Comparison of ENCODE assay signal across 13 cellular contexts in the genomic region with DNA sequence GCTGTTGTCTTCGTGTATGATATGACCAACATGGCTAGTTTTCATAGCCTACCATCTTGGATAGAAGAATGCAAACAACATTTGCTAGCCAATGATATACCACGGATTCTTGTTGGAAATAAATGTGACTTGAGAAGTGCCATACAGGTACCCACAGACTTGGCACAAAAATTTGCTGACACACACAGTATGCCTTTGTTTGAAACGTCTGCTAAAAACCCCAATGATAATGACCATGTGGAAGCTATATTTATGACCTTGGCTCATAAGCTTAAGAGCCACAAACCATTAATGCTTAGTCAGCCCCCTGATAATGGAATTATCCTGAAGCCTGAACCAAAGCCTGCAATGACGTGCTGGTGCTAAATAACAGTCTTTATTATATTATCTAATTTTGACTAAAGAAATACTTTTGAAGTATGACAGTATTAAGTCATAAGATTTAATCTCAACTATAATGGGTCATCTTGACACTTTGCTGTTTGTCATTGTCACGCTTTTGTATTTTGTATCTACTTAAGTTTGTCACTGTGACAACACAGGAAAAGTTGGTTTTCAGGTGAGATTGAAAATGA. TPM values are rescaled to one million over a fixed set of nuclear protein-coding genes. Genes with fewer than 3 reads are reported as not detected.
DNase-seq lines count a peak whose midpoint lies in the region; ATAC-seq, FAIRE-seq and TF ChIP-seq lines count a peak whose summit lies in the region.
"Had no signal": no experiment of that assay in that cellular context is flagged by ENCODE, and none has a peak within 500 bp of the region (broad histone marks: within the 10 kb centered on the region; RNA-seq: fewer than 3 reads in every experiment).

No MANE protein-coding gene starts in this region.

- 87% methylated on average over 5 of the region's 5 CpGs for WGBS in A549 (ENCODE audit: missing lambda C conversion rate)

- H3K4me1 Mint-ChIP-seq in Calu3 (ENCODE audit: low read depth, unreplicated experiment), result no peaks in the 10 kb centered on the region

- no peak overlapping the region for H3K27ac Mint-ChIP-seq in Calu3 (ENCODE audit: unreplicated experiment)

- POLR2A ChIA-PET in A549 (lab: Yijun Ruan, JAX), result no interaction called here

- H2AFZ ChIP-seq in KMS-11 (ENCODE audit: low read depth), result no peak overlapping the region

- H4K20me1 ChIP-seq in KMS-11 (ENCODE audit: insufficient read depth), result no peaks in the 10 kb centered on the region

- no peak for TF ChIP-seq RAD21 in A549 (conservative IDR thresholded peaks at IDR 0.05 in 1 of 2, IDR thresholded peaks at IDR 0.05 in 1 of 2)

- H3K4me3 ChIP-seq in A549, result no peak overlapping the region
- no peak overlapping the region for H3K4me3 ChIP-seq in KMS-11 (IDR thresholded peaks at IDR 0.05; ENCODE audit: insufficient read depth, low read depth, low read length)

- H3K27me3 Mint-ChIP-seq in Calu3 (ENCODE audit: unreplicated experiment), result no peaks in the 10 kb centered on the region
- H3K27me3 Mint-ChIP-seq: CD8-positive, alpha-beta memory T cell had no signal

- no peaks in the 10 kb centered on the region for H3K79me2 ChIP-seq in KMS-11 (ENCODE audit: insufficient read depth, low read depth)

- CTCF ChIA-PET in A549 (lab: Yijun Ruan, JAX) (interaction anchor here (0.7 kb wide), 1 partner anchor 58 kb away, joined by 3 read pairs; no protein-coding TSS in a partner anchor), Calu3 (lab: Charles Lee) (no interaction called here)

- no peak for TF ChIP-seq POLR2A in A549 (IDR thresholded peaks at IDR 0.05; ENCODE audit: low read length)

- H3K4me1 ChIP-seq in A549, result no peaks in the 10 kb centered on the region
- peaks cover 51% of the 10 kb centered on the region for H3K4me1 ChIP-seq in KMS-11 (ENCODE audit: low read depth, poor library complexity, severe bottlenecking)

- no peak overlapping the region for H3K4me3 Mint-ChIP-seq in Calu3 (ENCODE audit: low read depth, unreplicated experiment)
- H3K4me3 Mint-ChIP-seq: CD8-positive, alpha-beta memory T cell had no signal

- DNase-seq in A549 (ENCODE audit: low read depth in 1 of 2, low spot score in 1 of 2) (no peak), Calu3 (no peak), myocyte (ENCODE audit: low read depth) (peak; percentile 70), NCI-H1417 treated with DMSO at 0.1 percent for 48 hours (lab: John Stamatoyannopoulos, UW) (no peak), C1 segment of cervical spinal cord (lab: John Stamatoyannopoulos, UW) (no peak), AML-193 (lab: John Stamatoyannopoulos, UW) (no peak)
- DNase-seq: CD8-positive, alpha-beta memory T cell; DMS 273 treated with DMSO at 0.1 percent for 48 hours; HCEC 1CT; KG1 had no signal

- no peaks in the 10 kb centered on the region for H3K9me3 ChIP-seq in A549

- TF ChIP-seq EP300 in A549 (IDR thresholded peaks at IDR 0.05), result no peak

- no peak for ATAC-seq in A549

- no peaks in the 10 kb centered on the region for H3K27me3 ChIP-seq in KMS-11 (ENCODE audit: insufficient read depth, low read depth)

- 0 out of 2 replicates have a peak, but pooled peaks cover 3% of the 10 kb centered on the region for H3K36me3 ChIP-seq in KMS-11 (ENCODE audit: insufficient read depth)

- no peak overlapping the region for H3K4me2 ChIP-seq in A549
- H3K4me2 ChIP-seq in KMS-11, result peak overlapping the region; percentile 4; the same call in 1 of the 2 replicates

- no peak overlapping the region for H3K9ac ChIP-seq in KMS-11

- intact Hi-C loops in Calu3 (cut with micrococcal nuclease; ENCODE audit: unreplicated experiment), result no loop called here

- no peak overlapping the region for H3K27ac ChIP-seq in A549
- H3K27ac ChIP-seq in KMS-11, result no peak overlapping the region
- H3K27ac ChIP-seq: HL-60 had no signal

- TF ChIP-seq CTCF in A549 (IDR thresholded peaks at IDR 0.05) (no peak), Calu3 (IDR thresholded peaks at IDR 0.05; ENCODE audit: unreplicated experiment) (no peak), KMS-11 (conservative IDR thresholded peaks at IDR 0.05; ENCODE audit: low read depth, low read length) (no peak)

- H3K36me3 Mint-ChIP-seq in Calu3 (ENCODE audit: insufficient read depth, unreplicated experiment), result no peaks in the 10 kb centered on the region

- BruUV-seq in Calu3 (replicated peaks; lab: Mats Ljungman, UMichigan), result TSS peak; percentile 34

- FAIRE-seq in A549 (lab: Jason Lieb, UNC), result no peak
- FAIRE-seq: GM18507 had no signal

- H3K9me3 Mint-ChIP-seq in Calu3 (ENCODE audit: low read depth, unreplicated experiment), result no peaks in the 10 kb centered on the region

TF ChIP-seq in A549, 52 proteins besides CTCF, POLR2A, EP300 and RAD21:
- TF ChIP-seq MAFK (IDR thresholded peaks at IDR 0.05; ENCODE audit: partially characterized antibody), result peak; percentile 77
- no peak for TF ChIP-seq FOSB (CRISPR knock-in tag; IDR thresholded peaks at IDR 0.05)
- TF ChIP-seq, protein P1, sequence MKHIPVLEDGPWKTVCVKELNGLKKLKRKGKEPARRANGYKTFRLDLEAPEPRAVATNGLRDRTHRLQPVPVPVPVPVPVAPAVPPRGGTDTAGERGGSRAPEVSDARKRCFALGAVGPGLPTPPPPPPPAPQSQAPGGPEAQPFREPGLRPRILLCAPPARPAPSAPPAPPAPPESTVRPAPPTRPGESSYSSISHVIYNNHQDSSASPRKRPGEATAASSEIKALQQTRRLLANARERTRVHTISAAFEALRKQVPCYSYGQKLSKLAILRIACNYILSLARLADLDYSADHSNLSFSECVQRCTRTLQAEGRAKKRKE (CRISPR knock-in tag; IDR thresholded peaks at IDR 0.05; ENCODE audit: low read depth), result no peak
TF ChIP-seq in A549: peak in this region for 1.

RNA-seq across cellular contexts. Expression of a gene that starts 18.9 kb away (rescaled TPM):
- polyA plus RNA-seq in A549 (2011; rRNA removed) (5.4 and 5.9 TPM in 2 replicates), A549 (2017; fragmentation: RNase III; extraction: RNeasy Plus Mini Kit Qiagen cat#74134 plus additional on column Dnase treatment) (2.5 to 2.8 TPM (median 2.8 TPM) in 3 replicates)
- polyA plus RNA-seq in A549 (2012; cell fraction: cytosol; rRNA removed), result 1.7 and 2.4 TPM in 2 replicates
- 2.3 and 2.5 TPM in 2 replicates for polyA plus RNA-seq in A549 (2012; cell fraction: nucleus; rRNA removed)
- 2.8 and 3.7 TPM in 2 replicates for polyA minus RNA-seq in A549 (2011; rRNA and poly(A)+ RNA removed)
- total RNA-seq in Calu3 (2022) (5.9 and 6.2 TPM in 2 replicates), myocyte (6.2 and 7.0 TPM in 2 replicates)
- polyA plus RNA-seq in myocyte (2012), result 4.2 TPM
